Comparison of ENCODE assay signal across 14 cellular contexts in the genomic region with DNA sequence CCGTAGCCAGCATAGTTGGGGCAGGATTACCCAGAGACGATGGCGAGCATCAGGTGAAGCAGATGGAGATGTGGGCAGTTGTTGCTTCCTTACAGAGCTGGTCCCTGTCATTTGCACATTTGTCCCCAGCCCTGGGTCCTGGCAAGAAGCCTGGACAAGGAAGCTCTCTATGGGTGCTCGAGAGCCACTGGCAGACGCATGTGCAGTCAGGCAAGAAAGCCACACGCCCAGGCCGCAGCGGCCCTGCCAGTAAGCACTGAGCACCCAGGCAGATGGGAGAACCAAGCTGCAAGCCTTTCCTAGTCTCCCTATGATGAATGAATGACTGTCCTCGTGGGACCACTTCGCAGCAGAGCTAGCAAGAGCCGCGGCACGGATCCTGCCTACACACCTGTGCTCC.
A peak's percentile ranks its signal among the peaks of the same experiment; 100 is the strongest.
DNase-seq lines count a peak whose midpoint lies in the region; ATAC-seq and TF ChIP-seq lines count a peak whose summit lies in the region.
"Had no signal": no experiment of that assay in that cellular context is flagged by ENCODE, and none has a peak within 500 bp of the region (broad histone marks: within the 10 kb centered on the region; RNA-seq: fewer than 3 reads in every experiment).

No MANE protein-coding gene starts in this region.

- peak; percentile 14 for TF ChIP-seq CTCF in CD4-positive, alpha-beta T cell (IDR thresholded peaks at IDR 0.05)

- DNase-seq in Ammon's horn (ENCODE audit: low spot score), result peak; percentile 37
- no peak for DNase-seq in CD4-positive, alpha-beta T cell
- DNase-seq in NCI-H2171 (lab: John Stamatoyannopoulos, UW), result peak; percentile 37
- no peak for DNase-seq in effector memory CD4-positive, alpha-beta T cell
- DNase-seq in NCI-H82 (lab: John Stamatoyannopoulos, UW), result no peak
- DNase-seq: HCEC 1CT, hippocampal formation, lower lobe of right lung, NCI-H69, WERI-Rb-1 had no signal

- no peak for ATAC-seq in CD4-positive, alpha-beta T cell (ENCODE audit: poor library complexity)
- ATAC-seq in GM21423 (IDR thresholded peaks at IDR 0.05; ENCODE audit: unreplicated experiment) (no peak), HG03565 (IDR thresholded peaks at IDR 0.05; ENCODE audit: unreplicated experiment) (no peak), HG03439 (IDR thresholded peaks at IDR 0.05; ENCODE audit: unreplicated experiment) (no peak)
- ATAC-seq: lower lobe of right lung had no signal

- H3K9me3 ChIP-seq in CD4-positive, alpha-beta T cell (ENCODE audit: control insufficient read depth, low read length), result no peaks in the 10 kb centered on the region
- no peaks in the 10 kb centered on the region for H3K9me3 ChIP-seq in effector memory CD4-positive, alpha-beta T cell (ENCODE audit: control insufficient read depth, low read length)
- H3K9me3 ChIP-seq: lower lobe of right lung had no signal

- H3K36me3 ChIP-seq in effector memory CD4-positive, alpha-beta T cell (ENCODE audit: control insufficient read depth, insufficient read depth, low read length), result no peaks in the 10 kb centered on the region
- H3K36me3 ChIP-seq: lower lobe of right lung, WERI-Rb-1 had no signal

- no peaks in the 10 kb centered on the region for H3K36me3 Mint-ChIP-seq in CD4-positive, alpha-beta T cell (ENCODE audit: low read depth)

- POLR2A ChIA-PET in CD4-positive, alpha-beta T cell (lab: Charles Lee), result interaction anchor here (0.7 to 5.3 kb wide), 9 partner anchors 11 to 296 kb away, joined by 3 to 38 read pairs (median 3); a partner anchor contains a TSS

- intact Hi-C loops in CD4-positive, alpha-beta T cell (cut with DNase I, micrococcal nuclease), result loop anchor here in 1 of 2 experiments (5.0 kb wide), 1 partner anchor 51 kb away; no protein-coding TSS in a partner anchor

- H3K4me3 ChIP-seq in effector memory CD4-positive, alpha-beta T cell (ENCODE audit: insufficient read depth, low read depth, low read length, poor library complexity, severe bottlenecking), result no peak overlapping the region
- H3K4me3 ChIP-seq: lower lobe of right lung had no signal

- H3K4me1 Mint-ChIP-seq in CD4-positive, alpha-beta T cell (ENCODE audit: low read depth), result peaks cover 79% of the 10 kb centered on the region

- H3K27me3 ChIP-seq in CD4-positive, alpha-beta T cell (ENCODE audit: control insufficient read depth, insufficient read depth, low read length), result no peaks in the 10 kb centered on the region
- no peaks in the 10 kb centered on the region for H3K27me3 ChIP-seq in effector memory CD4-positive, alpha-beta T cell (replicated peaks; ENCODE audit: control insufficient read depth, insufficient read depth, low read length, poor library complexity, severe bottlenecking)

- H3K4me1 ChIP-seq in effector memory CD4-positive, alpha-beta T cell (ENCODE audit: control insufficient read depth, insufficient read depth, low read length, poor library complexity, severe bottlenecking), result peaks cover 38% of the 10 kb centered on the region

- CTCF ChIA-PET in CD4-positive, alpha-beta T cell (lab: Charles Lee), result interaction anchor here (0.8 to 1.4 kb wide), 3 partner anchors 11 to 199 kb away, joined by 4 to 5 read pairs (median 4); no protein-coding TSS in a partner anchor

- peak overlapping the region; percentile 94 for H3K27ac Mint-ChIP-seq in CD4-positive, alpha-beta T cell

- H3K4me3 Mint-ChIP-seq in CD4-positive, alpha-beta T cell, result no peak overlapping the region
- H3K4me3 Mint-ChIP-seq: neural crest cell had no signal

- no peaks in the 10 kb centered on the region for H3K27me3 Mint-ChIP-seq in CD4-positive, alpha-beta T cell

- H3K9me3 Mint-ChIP-seq in CD4-positive, alpha-beta T cell, result no peaks in the 10 kb centered on the region
- H3K9me3 Mint-ChIP-seq: neural crest cell had no signal

- H3K27ac ChIP-seq in CD4-positive, alpha-beta T cell (ENCODE audit: low read depth, low read length), result peak overlapping the region; percentile 14
- H3K27ac ChIP-seq in effector memory CD4-positive, alpha-beta T cell (ENCODE audit: insufficient read depth, low read length, poor library complexity, severe bottlenecking), result peak overlapping the region; percentile 58
- H3K27ac ChIP-seq: lower lobe of right lung, WERI-Rb-1 had no signal

Comparison
In these comparisons a context has a peak if more than half of its experiments do, and no peak if none do; other contexts are left out.
1. DNase-seq: peak in Ammon's horn (single experiment) and NCI-H2171 (single experiment); none in CD4-positive, alpha-beta T cell (0 of 10), effector memory CD4-positive, alpha-beta T cell (0 of 3) and NCI-H82 (single experiment).